ENCODE assay signal across 8 cellular contexts in the genomic region with DNA sequence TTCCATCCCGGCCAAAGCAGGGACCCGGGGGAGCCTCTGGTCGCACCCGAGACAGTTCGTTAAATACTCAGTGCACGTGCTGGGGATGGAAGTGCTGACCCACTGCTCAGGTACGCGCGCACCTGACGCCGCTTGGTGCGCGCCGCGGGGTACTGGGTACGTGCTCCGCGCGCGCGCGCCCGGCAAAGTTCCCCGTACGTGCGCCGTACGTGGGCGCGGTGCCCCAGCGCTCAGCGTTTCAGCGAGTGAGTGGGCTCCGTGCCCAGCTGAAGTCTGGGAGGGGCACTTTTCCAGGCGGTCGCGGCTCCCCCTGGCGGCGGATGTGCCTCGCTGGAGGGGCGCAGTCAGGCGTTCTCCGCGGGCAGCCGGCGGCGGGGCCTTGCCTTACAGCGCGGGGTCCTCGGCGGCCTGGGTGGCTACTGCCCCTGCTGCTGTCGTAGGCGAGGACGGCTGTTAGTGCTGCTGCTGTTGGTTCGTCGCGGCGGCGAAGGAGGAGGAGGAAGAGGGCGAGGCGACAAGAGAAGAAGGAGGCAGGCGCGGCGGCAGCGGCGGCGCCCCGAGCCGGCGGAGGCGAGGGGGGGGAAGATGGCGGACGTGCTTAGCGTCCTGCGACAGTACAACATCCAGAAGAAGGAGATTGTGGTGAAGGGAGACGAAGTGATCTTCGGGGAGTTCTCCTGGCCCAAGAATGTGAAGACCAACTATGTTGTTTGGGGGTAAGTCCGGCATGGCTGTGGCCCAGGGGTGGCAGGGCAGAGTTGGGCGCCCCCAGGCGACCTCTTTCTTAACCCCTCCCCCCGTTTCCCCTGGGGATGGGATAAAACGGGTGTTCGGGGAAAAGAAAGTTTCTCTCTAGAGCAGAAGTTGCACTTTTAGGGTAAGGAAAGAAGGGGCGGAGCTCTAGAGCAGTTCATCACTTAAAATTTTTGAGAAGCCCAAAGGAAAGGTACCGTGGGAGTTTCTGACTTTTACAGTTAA. TPM values are rescaled to one million over a fixed set of nuclear protein-coding genes. Genes with fewer than 3 reads are reported as not detected.
DNase-seq lines count a peak whose midpoint lies in the region; ATAC-seq, FAIRE-seq and TF ChIP-seq lines count a peak whose summit lies in the region.

A gene (plus strand): TSS at position 416 of the 978 bp plus-strand sequence. CDS start 170 bp downstream, at position 586.

- POLR2A ChIA-PET in activated CD4-positive, alpha-beta T cell treated with anti-CD3 and anti-CD28 coated beads, Interleukin-2, amount 10 ng/mL, durations not matched to agents 7 days and 5 days (lab: Charles Lee), result no interaction called here
- POLR2A ChIA-PET in HepG2 (lab: Yijun Ruan, JAX), result interaction anchor here (1.0 to 3.5 kb wide), 7 partner anchors 9 to 63 kb away, joined by 4 to 31 read pairs (median 9); a partner anchor contains a TSS

- peaks cover 1 to 8% of the 10 kb centered on the region in 2 experiments; a peak in 2 of 5 replicates for H3K36me3 ChIP-seq in HepG2 (replicated peaks in 1 of 2; ENCODE audit: control insufficient read depth in 1 of 2, insufficient read depth in 2 of 2, low read length in 2 of 2)

- peak in 1 of 2 experiments; percentile 47; a peak in 3 of 4 replicates for TF ChIP-seq EP300 in HepG2 (IDR thresholded peaks at IDR 0.05; ENCODE audit: low read depth in 2 of 2, low read length in 2 of 2)
- TF ChIP-seq EP300 in HepG2 (CRISPR knock-in tag; IDR thresholded peaks at IDR 0.05; ENCODE audit: borderline replicate concordance), result peak; percentile 35; the same call in 1 of the 2 replicates

- peak within 1 kb of the TSS; percentile 22 for H2AFZ ChIP-seq in HepG2 (ENCODE audit: low read length)

- H3K27me3 ChIP-seq in HepG2 (ENCODE audit: control insufficient read depth in 1 of 2, insufficient read depth in 2 of 2, low read length in 2 of 2), result no peaks in the 10 kb centered on the region; a peak in 2 of 5 replicates

- H3K79me2 ChIP-seq in HepG2 (ENCODE audit: insufficient read depth, low read length), result peaks cover 45% of the 10 kb centered on the region

- WGBS in HepG2 (ENCODE audit: low lambda C conversion rate), result under 1% methylated on average over 37 of the region's 85 CpGs

- H3K4me3 ChIP-seq in HepG2 (replicated peaks in 1 of 3; ENCODE audit: insufficient read depth in 1 of 3, low read depth in 2 of 3, low read length in 3 of 3), result peak within 1 kb of the TSS; percentile 85 to 98 (median 94)

- intact Hi-C loops in CD14-positive monocyte (cut with micrococcal nuclease), result loop anchor here (5.0 kb wide), 2 partner anchors 65 to 315 kb away; a partner anchor contains a TSS
- intact Hi-C loops in HepG2 (cut with micrococcal nuclease; ENCODE audit: unreplicated experiment), result loop anchor here (1.0 to 5.0 kb wide), 4 partner anchors 17 to 415 kb away; a partner anchor contains a TSS

- TF ChIP-seq CTCF in CD14-positive monocyte (IDR thresholded peaks at IDR 0.05) (peak; percentile 93), HepG2 (CRISPR knock-in tag; IDR thresholded peaks at IDR 0.05) (peak; percentile 98)

- BruUV-seq in HepG2 (replicated peaks; lab: Mats Ljungman, UMichigan), result TSS peak; percentile 67

- peaks cover 36% of the 10 kb centered on the region for H3K4me1 Mint-ChIP-seq in CD14-positive monocyte
- H3K4me1 Mint-ChIP-seq in activated CD4-positive, alpha-beta T cell treated with anti-CD3 and anti-CD28 coated beads, Interleukin-2, amount 10 ng/mL, durations not matched to agents 7 days and 5 days, result peaks cover 56% of the 10 kb centered on the region

- H3K4me2 ChIP-seq in HepG2 (ENCODE audit: low read depth, low read length), result peak within 1 kb of the TSS; percentile 80

- peak; percentile 99 for TF ChIP-seq RAD21 in HepG2 (CRISPR knock-in tag; IDR thresholded peaks at IDR 0.05)

- H3K9ac ChIP-seq in HepG2 (ENCODE audit: insufficient read depth, low read depth, low read length), result peak within 1 kb of the TSS; percentile 87

- peaks cover 0 to 2% (median 0%) of the 10 kb centered on the region in 7 donors for H3K9me3 Mint-ChIP-seq in CD14-positive monocyte
- no peaks in the 10 kb centered on the region for H3K9me3 Mint-ChIP-seq in activated CD4-positive, alpha-beta T cell treated with anti-CD3 and anti-CD28 coated beads, Interleukin-2, amount 10 ng/mL, durations not matched to agents 7 days and 5 days

- peak; percentile 90 for ATAC-seq in GM19351 (IDR thresholded peaks at IDR 0.05; ENCODE audit: unreplicated experiment)
- ATAC-seq in HG03521 (IDR thresholded peaks at IDR 0.05; ENCODE audit: unreplicated experiment), result peak; percentile 94
- peak; percentile 97 for ATAC-seq in HepG2

- no peaks in the 10 kb centered on the region for H3K9me3 ChIP-seq in HepG2 (ENCODE audit: low read length)

- peaks cover 12 to 19% of the 10 kb centered on the region in 2 donors for H3K36me3 Mint-ChIP-seq in CD14-positive monocyte
- H3K36me3 Mint-ChIP-seq in activated CD4-positive, alpha-beta T cell treated with anti-CD3 and anti-CD28 coated beads, Interleukin-2, amount 10 ng/mL, durations not matched to agents 7 days and 5 days (ENCODE audit: low read depth), result peaks cover 21% of the 10 kb centered on the region

- H3K27ac ChIP-seq in HepG2 (ENCODE audit: extremely low read length, insufficient read depth, low read length), result peak within 1 kb of the TSS; percentile 91

- peaks cover 32% of the 10 kb centered on the region for H3K4me1 ChIP-seq in HepG2 (ENCODE audit: insufficient read depth, low read length)

- no peak for FAIRE-seq in HepG2 (lab: Jason Lieb, UNC)

- peaks cover 0 to 7% (median 2%) of the 10 kb centered on the region in 3 donors for H3K27me3 Mint-ChIP-seq in CD14-positive monocyte (ENCODE audit: low read depth in 3 of 3)
- H3K27me3 Mint-ChIP-seq in activated CD4-positive, alpha-beta T cell treated with anti-CD3 and anti-CD28 coated beads, Interleukin-2, amount 10 ng/mL, durations not matched to agents 7 days and 5 days, result peaks cover 7% of the 10 kb centered on the region

- peak; percentile 95 for DNase-seq in CD14-positive monocyte (ENCODE audit: low spot score)
- DNase-seq in NCI-H69 (lab: John Stamatoyannopoulos, UW), result peak; percentile 99
- DNase-seq in activated CD4-positive, alpha-beta T cell treated with anti-CD3 and anti-CD28 coated beads, Interleukin-2, amount 10 ng/mL, durations not matched to agents 7 days and 5 days, result peak; percentile 97
- DNase-seq in cortex of kidney (lab: John Stamatoyannopoulos, UW), result peak; percentile 48
- peak; percentile 89 for DNase-seq in HepG2 (ENCODE audit: low spot score)
- peak; percentile 100 for DNase-seq in stimulated activated CD4-positive, alpha-beta T cell treated with anti-CD3 and anti-CD28 coated beads, Interleukin-4, amount 100 ng/mL, for 1 hour

- peak within 1 kb of the TSS; percentile 96 to 99 (median 98) for H3K27ac Mint-ChIP-seq in CD14-positive monocyte
- H3K27ac Mint-ChIP-seq in activated CD4-positive, alpha-beta T cell treated with anti-CD3 and anti-CD28 coated beads, Interleukin-2, amount 10 ng/mL, durations not matched to agents 7 days and 5 days, result peak within 1 kb of the TSS; percentile 98

- H3K4me3 Mint-ChIP-seq in CD14-positive monocyte, result peak within 1 kb of the TSS; percentile 93 to 95
- peak within 1 kb of the TSS; percentile 92 for H3K4me3 Mint-ChIP-seq in activated CD4-positive, alpha-beta T cell treated with anti-CD3 and anti-CD28 coated beads, Interleukin-2, amount 10 ng/mL, durations not matched to agents 7 days and 5 days

- peaks cover 14% of the 10 kb centered on the region for H4K20me1 ChIP-seq in HepG2 (ENCODE audit: insufficient read depth, low read length)

- in situ Hi-C loops in HepG2 (cut with HindIII; ENCODE audit: extremely low pct_ligation_motif_present, low pct_unique_long_range_greater_than_20kb), result loop anchor here (10.0 kb wide), 1 partner anchor 317 kb away; a partner anchor contains a TSS

- peak; percentile 72 to 80 for TF ChIP-seq POLR2A in HepG2 (IDR thresholded peaks at IDR 0.05; ENCODE audit: insufficient read depth in 1 of 2, low read depth in 2 of 2, low read length in 2 of 2)

- CTCF ChIA-PET in activated CD4-positive, alpha-beta T cell treated with anti-CD3 and anti-CD28 coated beads, Interleukin-2, amount 10 ng/mL, durations not matched to agents 7 days and 5 days (lab: Charles Lee), result interaction anchor here (0.6 to 2.0 kb wide), 17 partner anchors 9 to 315 kb away, joined by 3 to 15 read pairs (median 4); a partner anchor contains a TSS
- CTCF ChIA-PET in HepG2 (lab: Yijun Ruan, JAX; ENCODE audit: low intra/inter-chr PET ratio, low total read pairs), result interaction anchor here (0.7 to 1.5 kb wide), 3 partner anchors 16 to 52 kb away, joined by 3 to 7 read pairs (median 4); no protein-coding TSS in a partner anchor

TF ChIP-seq in HepG2, 621 proteins besides CTCF, POLR2A, EP300 and RAD21 (continues in another document):
- TF ChIP-seq NFE2L1 (CRISPR knock-in tag; IDR thresholded peaks at IDR 0.05; ENCODE audit: borderline replicate concordance) (no peak), LCORL (IDR thresholded peaks at IDR 0.05) (no peak), LCORL (CRISPR knock-in tag; IDR thresholded peaks at IDR 0.05) (peak; percentile 93)

RNA-seq across cellular contexts. Expression of the gene that starts here (rescaled TPM):
- 10 to 100 TPM; 57.2 to 60.3 TPM for polyA plus RNA-seq in CD14-positive monocyte
- total RNA-seq in activated CD4-positive, alpha-beta T cell treated with anti-CD3 and anti-CD28 coated beads, Interleukin-2, amount 10 ng/mL, durations not matched to agents 7 days and 5 days, result 10 to 100 TPM; 53.9 to 66.2 TPM
- 26.3 and 38.3 TPM in 2 replicates for total RNA-seq in HepG2 (2016; rRNA removed; fragmentation: Illumina TruSeq; extraction: Trizol)
- total RNA-seq in HepG2 (2016; cell fraction: cytosol; rRNA removed; fragmentation: Illumina TruSeq; extraction: Trizol; ENCODE audit: low read depth), result 7.0 and 9.9 TPM in 2 replicates
- 24.1 and 35.5 TPM in 2 replicates for total RNA-seq in HepG2 (2016; cell fraction: insoluble cytoplasmic fraction; rRNA removed; fragmentation: Illumina TruSeq; extraction: Trizol)
- 12.2 and 17.8 TPM in 2 replicates for total RNA-seq in HepG2 (2016; cell fraction: membrane; rRNA removed; fragmentation: Illumina TruSeq; extraction: Trizol)
- 28.6 and 30.2 TPM in 2 replicates for total RNA-seq in HepG2 (2016; cell fraction: nucleus; rRNA removed; fragmentation: Illumina TruSeq; extraction: Trizol)
- polyA plus RNA-seq in HepG2 (2011; rRNA removed), result 17.8 and 20.2 TPM in 2 replicates
- polyA plus RNA-seq in HepG2 (2011; cell fraction: cytosol; rRNA removed), result 8.2 and 11.2 TPM in 2 replicates
- polyA plus RNA-seq in HepG2 (2011; cell fraction: nucleus; rRNA removed), result 13.7 and 23.6 TPM in 2 replicates
- polyA plus RNA-seq in HepG2 (2012), result 14.9 and 21.9 TPM in 2 replicates
- 2.7 and 3.0 TPM in 2 replicates for polyA plus RNA-seq in HepG2 (2016; cell fraction: cytosol; fragmentation: Illumina TruSeq; extraction: Trizol; ENCODE audit: low read depth)
- polyA plus RNA-seq in HepG2 (2016; cell fraction: insoluble cytoplasmic fraction; fragmentation: Illumina TruSeq; extraction: Trizol; ENCODE audit: low read depth), result 43.2 and 54.7 TPM in 2 replicates
- 6.9 and 10.0 TPM in 2 replicates for polyA plus RNA-seq in HepG2 (2016; cell fraction: membrane; fragmentation: Illumina TruSeq; extraction: Trizol; ENCODE audit: low read depth)
- 21.7 and 29.5 TPM in 2 replicates for polyA plus RNA-seq in HepG2 (2016; cell fraction: nucleus; fragmentation: Illumina TruSeq; extraction: Trizol; ENCODE audit: insufficient read depth, low read depth)
- polyA minus RNA-seq in HepG2 (2011; rRNA and poly(A)+ RNA removed; ENCODE audit: low replicate concordance), result 4.6 and 13.8 TPM in 2 replicates
- polyA minus RNA-seq in HepG2 (2011; cell fraction: cytosol; rRNA and poly(A)+ RNA removed), result 18.6 and 19.3 TPM in 2 replicates
- polyA minus RNA-seq in HepG2 (2011; cell fraction: nucleus; rRNA and poly(A)+ RNA removed), result 88.3 and 88.8 TPM in 2 replicates

Comparison
In these comparisons a context has a peak if more than half of its experiments do, and no peak if none do; other contexts are left out.
1. Peak in every context shown above with its lines: DNase-seq, ATAC-seq, H3K4me3 ChIP-seq and H3K27ac ChIP-seq.
2. DNase-seq: peak in every context shown above with its lines; median percentile 100 in stimulated activated CD4-positive, alpha-beta T cell treated with anti-CD3 and anti-CD28 coated beads, Interleukin-4, amount 100 ng/mL, for 1 hour; 99 in NCI-H69; 97 in activated CD4-positive, alpha-beta T cell treated with anti-CD3 and anti-CD28 coated beads, Interleukin-2, amount 10 ng/mL, durations not matched to agents 7 days and 5 days; 95 in CD14-positive monocyte; 89 in HepG2; 48 in cortex of kidney.